Comparison of ENCODE assay signal across 1 cellular context in genomic region chr6:34154668-34155447, GRCh38.
TF ChIP-seq lines count a peak whose summit lies in the region.

No MANE protein-coding gene starts in this region.

TF ChIP-seq in GM23338, 12 proteins besides CTCF, POLR2A, EP300 and RAD21 (continued from another document):
- TF ChIP-seq ZNF462 (CRISPR knock-in tag; IDR thresholded peaks at IDR 0.05) (no peak), JUNB (IDR thresholded peaks at IDR 0.05; ENCODE audit: unreplicated experiment) (no peak)
